ENCODE assay signal across 8 cellular contexts in genomic region chr19:36136975-36137686, GRCh38. TPM values are rescaled to one million over a fixed set of nuclear protein-coding genes. Genes with fewer than 3 reads are reported as not detected.
DNase-seq lines count a peak whose midpoint lies in the region; ATAC-seq, FAIRE-seq and TF ChIP-seq lines count a peak whose summit lies in the region.

No MANE protein-coding gene starts in this region.

- peaks cover 25% of the 10 kb centered on the region for H3K36me3 Mint-ChIP-seq in CD4-positive, alpha-beta T cell (ENCODE audit: low read depth)
- H3K36me3 Mint-ChIP-seq in glutamatergic neuron (ENCODE audit: unreplicated experiment) = peaks cover 4% of the 10 kb centered on the region

- no peaks in the 10 kb centered on the region for H3K27me3 ChIP-seq in CD4-positive, alpha-beta T cell (ENCODE audit: control insufficient read depth, insufficient read depth, low read length)
- H3K27me3 ChIP-seq in ascending aorta = no peaks in the 10 kb centered on the region
- H3K27me3 ChIP-seq in HepG2 (ENCODE audit: control insufficient read depth in 1 of 2, insufficient read depth in 2 of 2, low read length in 2 of 2) = no peaks in the 10 kb centered on the region; a peak in 1 of 5 replicates

- no peaks in the 10 kb centered on the region for H3K9me3 ChIP-seq in CD4-positive, alpha-beta T cell (ENCODE audit: control insufficient read depth, low read length)
- H3K9me3 ChIP-seq in ascending aorta (no peaks in the 10 kb centered on the region), HepG2 (ENCODE audit: low read length) (no peaks in the 10 kb centered on the region)

- no peaks in the 10 kb centered on the region for H3K27me3 Mint-ChIP-seq in CD4-positive, alpha-beta T cell
- H3K27me3 Mint-ChIP-seq in glutamatergic neuron (ENCODE audit: unreplicated experiment) = peaks cover 14% of the 10 kb centered on the region

- DNase-seq in CD4-positive, alpha-beta T cell = no peak
- DNase-seq in LHCN-M2 (ENCODE audit: low read depth) (peak; percentile 85), ascending aorta (ENCODE audit: low spot score in 2 of 2) (peak; percentile 33 to 84), HepG2 (ENCODE audit: low spot score) (no peak), HEK293T (ENCODE audit: extremely low spot score) (no peak), retina (no peak), glutamatergic neuron (no peak)

- H3K4me3 ChIP-seq in ascending aorta = peak overlapping the region in 1 of 2 donors; percentile 33
- peak overlapping the region; percentile 45 to 67 (median 65) for H3K4me3 ChIP-seq in HepG2 (replicated peaks in 1 of 3; ENCODE audit: insufficient read depth in 1 of 3, low read depth in 2 of 3, low read length in 3 of 3)

- TF ChIP-seq CTCF in CD4-positive, alpha-beta T cell (IDR thresholded peaks at IDR 0.05) = no peak
- TF ChIP-seq CTCF in ascending aorta (IDR thresholded peaks at IDR 0.05) = no peak
- no peak for TF ChIP-seq CTCF in HepG2 (CRISPR knock-in tag; IDR thresholded peaks at IDR 0.05)
- no peak for TF ChIP-seq CTCF in glutamatergic neuron (IDR thresholded peaks at IDR 0.05; ENCODE audit: partially characterized antibody, unreplicated experiment)

- no peak for FAIRE-seq in HepG2 (lab: Jason Lieb, UNC)

- no peak for TF ChIP-seq RAD21 in HepG2 (CRISPR knock-in tag; IDR thresholded peaks at IDR 0.05)

- peaks cover 22% of the 10 kb centered on the region for H3K4me1 Mint-ChIP-seq in CD4-positive, alpha-beta T cell (ENCODE audit: low read depth)
- peaks cover 7% of the 10 kb centered on the region for H3K4me1 Mint-ChIP-seq in glutamatergic neuron (ENCODE audit: low read depth, unreplicated experiment)

- peak overlapping the region; percentile 93 for H3K4me2 ChIP-seq in HepG2 (ENCODE audit: low read depth, low read length)

- no TSS peak for BruUV-seq in HepG2 (replicated peaks; lab: Mats Ljungman, UMichigan)

- H4K20me1 ChIP-seq in HepG2 (ENCODE audit: insufficient read depth, low read length) = peaks cover 8% of the 10 kb centered on the region

- H3K9ac ChIP-seq in HepG2 (ENCODE audit: insufficient read depth, low read depth, low read length) = peak overlapping the region; percentile 53

- 56% methylated on average over 12 of the region's 12 CpGs for WGBS in HepG2 (ENCODE audit: low lambda C conversion rate)

- peak overlapping the region; percentile 58 for H3K27ac Mint-ChIP-seq in CD4-positive, alpha-beta T cell
- no peak overlapping the region for H3K27ac Mint-ChIP-seq in glutamatergic neuron (ENCODE audit: unreplicated experiment)

- H2AFZ ChIP-seq in HepG2 (ENCODE audit: low read length) = peak overlapping the region; percentile 39

- POLR2A ChIA-PET in CD4-positive, alpha-beta T cell (lab: Charles Lee) = interaction anchor here (2.6 kb wide), 1 partner anchor 9 kb away, joined by 14 read pairs; no protein-coding TSS in a partner anchor
- POLR2A ChIA-PET in HepG2 (lab: Yijun Ruan, JAX) = interaction anchor here (0.9 to 3.6 kb wide), 3 partner anchors 8 to 22 kb away, joined by 4 to 39 read pairs (median 9); partner anchors contain the start of genes POLR2I and TBCB
- POLR2A ChIA-PET in HEK293T (lab: Yijun Ruan, JAX) = interaction anchor here (0.9 to 3.2 kb wide), 3 partner anchors 9 to 78 kb away, joined by 3 to 23 read pairs (median 5); partner anchors contain the start of genes POLR2I, TBCB, ZNF146 and ZNF565

- no peaks in the 10 kb centered on the region for H3K9me3 Mint-ChIP-seq in CD4-positive, alpha-beta T cell
- peaks cover 7% of the 10 kb centered on the region for H3K9me3 Mint-ChIP-seq in glutamatergic neuron (ENCODE audit: unreplicated experiment)

- peaks cover 16% of the 10 kb centered on the region for H3K79me2 ChIP-seq in HepG2 (ENCODE audit: insufficient read depth, low read length)

- no peak for TF ChIP-seq POLR2A in HepG2 (IDR thresholded peaks at IDR 0.05; ENCODE audit: insufficient read depth in 1 of 2, low read depth in 2 of 2, low read length in 2 of 2)

- ATAC-seq in CD4-positive, alpha-beta T cell (ENCODE audit: poor library complexity) = no peak
- ATAC-seq in HepG2 (no peak), HG03135 (IDR thresholded peaks at IDR 0.05; ENCODE audit: unreplicated experiment) (no peak)

- H3K36me3 ChIP-seq in ascending aorta (peaks cover 3 to 5% of the 10 kb centered on the region in 2 donors), HepG2 (replicated peaks in 1 of 2; ENCODE audit: control insufficient read depth in 1 of 2, insufficient read depth in 2 of 2, low read length in 2 of 2) (no peaks in the 10 kb centered on the region; a peak in 1 of 5 replicates)

- CTCF ChIA-PET in CD4-positive, alpha-beta T cell (lab: Charles Lee) = interaction anchor here (1.4 kb wide), 1 partner anchor 9 kb away, joined by 3 read pairs; no protein-coding TSS in a partner anchor
- CTCF ChIA-PET in HepG2 (lab: Yijun Ruan, JAX; ENCODE audit: low intra/inter-chr PET ratio, low total read pairs) (interaction anchor here (1.1 kb wide), 1 partner anchor 9 kb away, joined by 3 read pairs; no protein-coding TSS in a partner anchor), HEK293T (lab: Yijun Ruan, JAX) (interaction anchor here (0.7 kb wide), 2 partner anchors 9 to 49 kb away, joined by 3 to 5 read pairs; no protein-coding TSS in a partner anchor)

- peak overlapping the region; percentile 72 for H3K4me3 Mint-ChIP-seq in CD4-positive, alpha-beta T cell
- H3K4me3 Mint-ChIP-seq in glutamatergic neuron (ENCODE audit: unreplicated experiment) = no peak overlapping the region

- TF ChIP-seq EP300 in HepG2 (IDR thresholded peaks at IDR 0.05; ENCODE audit: low read depth in 2 of 2, low read length in 2 of 2) (no peak), HepG2 (CRISPR knock-in tag; IDR thresholded peaks at IDR 0.05; ENCODE audit: borderline replicate concordance) (no peak)

- intact Hi-C loops in CD4-positive, alpha-beta T cell (cut with DNase I, micrococcal nuclease) = no loop called here
- intact Hi-C loops in ascending aorta (cut with DNase I) = no loop called here
- intact Hi-C loops in HepG2 (cut with micrococcal nuclease; ENCODE audit: unreplicated experiment) = loop anchor here (1.0 kb wide), 1 partner anchor 9 kb away; no protein-coding TSS in a partner anchor

- H3K4me1 ChIP-seq in ascending aorta (peaks cover 6 to 19% of the 10 kb centered on the region in 2 donors), HepG2 (ENCODE audit: insufficient read depth, low read length) (peaks cover 27% of the 10 kb centered on the region)

- in situ Hi-C loops in HepG2 (cut with HindIII; ENCODE audit: extremely low pct_ligation_motif_present, low pct_unique_long_range_greater_than_20kb) = no loop called here

- no peak overlapping the region for H3K27ac ChIP-seq in CD4-positive, alpha-beta T cell (ENCODE audit: low read depth, low read length)
- H3K27ac ChIP-seq in ascending aorta (peak overlapping the region; percentile 76 to 83), HepG2 (ENCODE audit: extremely low read length, insufficient read depth, low read length) (peak overlapping the region; percentile 28)

RNA-seq across cellular contexts. Expression of gene CAPNS1, which starts 2.7 kb away (rescaled TPM):
- total RNA-seq in CD4-positive, alpha-beta T cell = 100 to 1,000 TPM; 167 to 177 TPM
- total RNA-seq in LHCN-M2 (2014; rRNA removed) (479 and 506 TPM in 2 replicates), ascending aorta (168 TPM), HepG2 (2016; rRNA removed; fragmentation: Illumina TruSeq; extraction: Trizol) (280 and 322 TPM in 2 replicates), glutamatergic neuron (ENCODE audit: unreplicated experiment) (478 TPM)
- 2,058 TPM for polyA plus RNA-seq in LHCN-M2 (2012)
- total RNA-seq in HepG2 (2016; cell fraction: cytosol; rRNA removed; fragmentation: Illumina TruSeq; extraction: Trizol; ENCODE audit: low read depth) = 123 and 145 TPM in 2 replicates
- total RNA-seq in HepG2 (2016; cell fraction: insoluble cytoplasmic fraction; rRNA removed; fragmentation: Illumina TruSeq; extraction: Trizol) = 261 and 342 TPM in 2 replicates
- 152 and 172 TPM in 2 replicates for total RNA-seq in HepG2 (2016; cell fraction: membrane; rRNA removed; fragmentation: Illumina TruSeq; extraction: Trizol)
- total RNA-seq in HepG2 (2016; cell fraction: nucleus; rRNA removed; fragmentation: Illumina TruSeq; extraction: Trizol) = 96.9 and 104 TPM in 2 replicates
- polyA plus RNA-seq in HepG2 (2011; rRNA removed) = 526 and 533 TPM in 2 replicates
- 204 and 262 TPM in 2 replicates for polyA plus RNA-seq in HepG2 (2011; cell fraction: cytosol; rRNA removed)
- polyA plus RNA-seq in HepG2 (2011; cell fraction: nucleus; rRNA removed) = 119 and 132 TPM in 2 replicates
- polyA plus RNA-seq in HepG2 (2012) = 299 and 302 TPM in 2 replicates
- polyA plus RNA-seq in HepG2 (2016; cell fraction: cytosol; fragmentation: Illumina TruSeq; extraction: Trizol; ENCODE audit: low read depth) = 206 and 217 TPM in 2 replicates
- 455 and 533 TPM in 2 replicates for polyA plus RNA-seq in HepG2 (2016; cell fraction: insoluble cytoplasmic fraction; fragmentation: Illumina TruSeq; extraction: Trizol; ENCODE audit: low read depth)
- polyA plus RNA-seq in HepG2 (2016; cell fraction: membrane; fragmentation: Illumina TruSeq; extraction: Trizol; ENCODE audit: low read depth) = 241 and 270 TPM in 2 replicates
- polyA plus RNA-seq in HepG2 (2016; cell fraction: nucleus; fragmentation: Illumina TruSeq; extraction: Trizol; ENCODE audit: insufficient read depth, low read depth) = 326 and 330 TPM in 2 replicates
- polyA minus RNA-seq in HepG2 (2011; rRNA and poly(A)+ RNA removed; ENCODE audit: low replicate concordance) = 458 and 714 TPM in 2 replicates
- 195 and 198 TPM in 2 replicates for polyA minus RNA-seq in HepG2 (2011; cell fraction: cytosol; rRNA and poly(A)+ RNA removed)
- polyA minus RNA-seq in HepG2 (2011; cell fraction: nucleus; rRNA and poly(A)+ RNA removed) = 43.9 and 66.4 TPM in 2 replicates

RNA-seq across cellular contexts. Expression of gene COX7A1, which starts 15.1 kb away (rescaled TPM):
- total RNA-seq in CD4-positive, alpha-beta T cell = not detected
- total RNA-seq in LHCN-M2 (2014; rRNA removed) = not detected in 2 replicates
- not detected for polyA plus RNA-seq in LHCN-M2 (2012)
- 51.2 TPM for total RNA-seq in ascending aorta
- total RNA-seq in HepG2 (2016; rRNA removed; fragmentation: Illumina TruSeq; extraction: Trizol) = not detected in 2 replicates
- total RNA-seq in HepG2 (2016; cell fraction: cytosol; rRNA removed; fragmentation: Illumina TruSeq; extraction: Trizol; ENCODE audit: low read depth) = not detected in 2 replicates
- not detected in 2 replicates for total RNA-seq in HepG2 (2016; cell fraction: insoluble cytoplasmic fraction; rRNA removed; fragmentation: Illumina TruSeq; extraction: Trizol)
- not detected in 2 replicates for total RNA-seq in HepG2 (2016; cell fraction: membrane; rRNA removed; fragmentation: Illumina TruSeq; extraction: Trizol)
- not detected in 2 replicates for total RNA-seq in HepG2 (2016; cell fraction: nucleus; rRNA removed; fragmentation: Illumina TruSeq; extraction: Trizol)
- polyA plus RNA-seq in HepG2 (2011; rRNA removed) = not detected in 2 replicates
- polyA plus RNA-seq in HepG2 (2011; cell fraction: cytosol; rRNA removed) = not detected in 2 replicates
- not detected in 2 replicates for polyA plus RNA-seq in HepG2 (2011; cell fraction: nucleus; rRNA removed)
- not detected in 2 replicates for polyA plus RNA-seq in HepG2 (2012)
- not detected in 2 replicates for polyA plus RNA-seq in HepG2 (2016; cell fraction: cytosol; fragmentation: Illumina TruSeq; extraction: Trizol; ENCODE audit: low read depth)
- not detected in 2 replicates for polyA plus RNA-seq in HepG2 (2016; cell fraction: insoluble cytoplasmic fraction; fragmentation: Illumina TruSeq; extraction: Trizol; ENCODE audit: low read depth)
- polyA plus RNA-seq in HepG2 (2016; cell fraction: membrane; fragmentation: Illumina TruSeq; extraction: Trizol; ENCODE audit: low read depth) = not detected in 2 replicates
- not detected in 2 replicates for polyA plus RNA-seq in HepG2 (2016; cell fraction: nucleus; fragmentation: Illumina TruSeq; extraction: Trizol; ENCODE audit: insufficient read depth, low read depth)
- polyA minus RNA-seq in HepG2 (2011; rRNA and poly(A)+ RNA removed; ENCODE audit: low replicate concordance) = not detected in 2 replicates
- polyA minus RNA-seq in HepG2 (2011; cell fraction: cytosol; rRNA and poly(A)+ RNA removed) = not detected in 2 replicates
- polyA minus RNA-seq in HepG2 (2011; cell fraction: nucleus; rRNA and poly(A)+ RNA removed) = not detected in 2 replicates
- 62.3 TPM for total RNA-seq in glutamatergic neuron (ENCODE audit: unreplicated experiment)

RNA-seq across cellular contexts. Expression of gene TBCB, which starts 21.9 kb away (rescaled TPM):
- 10 to 100 TPM; 67.5 to 68.0 TPM for total RNA-seq in CD4-positive, alpha-beta T cell
- 295 and 302 TPM in 2 replicates for total RNA-seq in LHCN-M2 (2014; rRNA removed)
- polyA plus RNA-seq in LHCN-M2 (2012) = 440 TPM
- 129 TPM for total RNA-seq in ascending aorta
- total RNA-seq in HepG2 (2016; rRNA removed; fragmentation: Illumina TruSeq; extraction: Trizol) = 271 and 302 TPM in 2 replicates
- total RNA-seq in HepG2 (2016; cell fraction: cytosol; rRNA removed; fragmentation: Illumina TruSeq; extraction: Trizol; ENCODE audit: low read depth) = 111 and 137 TPM in 2 replicates
- 287 and 330 TPM in 2 replicates for total RNA-seq in HepG2 (2016; cell fraction: insoluble cytoplasmic fraction; rRNA removed; fragmentation: Illumina TruSeq; extraction: Trizol)
- 147 and 172 TPM in 2 replicates for total RNA-seq in HepG2 (2016; cell fraction: membrane; rRNA removed; fragmentation: Illumina TruSeq; extraction: Trizol)
- 88.1 and 109 TPM in 2 replicates for total RNA-seq in HepG2 (2016; cell fraction: nucleus; rRNA removed; fragmentation: Illumina TruSeq; extraction: Trizol)
- polyA plus RNA-seq in HepG2 (2011; rRNA removed) = 245 and 276 TPM in 2 replicates
- polyA plus RNA-seq in HepG2 (2011; cell fraction: cytosol; rRNA removed) = 268 and 334 TPM in 2 replicates
- 216 and 224 TPM in 2 replicates for polyA plus RNA-seq in HepG2 (2011; cell fraction: nucleus; rRNA removed)
- polyA plus RNA-seq in HepG2 (2012) = 194 and 206 TPM in 2 replicates
- polyA plus RNA-seq in HepG2 (2016; cell fraction: cytosol; fragmentation: Illumina TruSeq; extraction: Trizol; ENCODE audit: low read depth) = 122 and 132 TPM in 2 replicates
- polyA plus RNA-seq in HepG2 (2016; cell fraction: insoluble cytoplasmic fraction; fragmentation: Illumina TruSeq; extraction: Trizol; ENCODE audit: low read depth) = 315 and 344 TPM in 2 replicates
- 131 and 152 TPM in 2 replicates for polyA plus RNA-seq in HepG2 (2016; cell fraction: membrane; fragmentation: Illumina TruSeq; extraction: Trizol; ENCODE audit: low read depth)
- 199 and 208 TPM in 2 replicates for polyA plus RNA-seq in HepG2 (2016; cell fraction: nucleus; fragmentation: Illumina TruSeq; extraction: Trizol; ENCODE audit: insufficient read depth, low read depth)
- polyA minus RNA-seq in HepG2 (2011; rRNA and poly(A)+ RNA removed; ENCODE audit: low replicate concordance) = 123 and 179 TPM in 2 replicates
- 73.9 and 84.3 TPM in 2 replicates for polyA minus RNA-seq in HepG2 (2011; cell fraction: cytosol; rRNA and poly(A)+ RNA removed)
- polyA minus RNA-seq in HepG2 (2011; cell fraction: nucleus; rRNA and poly(A)+ RNA removed) = 23.3 and 34.8 TPM in 2 replicates
- total RNA-seq in glutamatergic neuron (ENCODE audit: unreplicated experiment) = 337 TPM

RNA-seq across cellular contexts. Expression of gene POLR2I, which starts 22.5 kb away (rescaled TPM):
- total RNA-seq in CD4-positive, alpha-beta T cell = 10 to 100 TPM; 29.2 to 31.1 TPM
- total RNA-seq in LHCN-M2 (2014; rRNA removed) (56.0 and 56.1 TPM in 2 replicates), ascending aorta (21.0 TPM), HepG2 (2016; rRNA removed; fragmentation: Illumina TruSeq; extraction: Trizol) (101 and 104 TPM in 2 replicates), glutamatergic neuron (ENCODE audit: unreplicated experiment) (79.2 TPM)
- polyA plus RNA-seq in LHCN-M2 (2012) = 169 TPM
- total RNA-seq in HepG2 (2016; cell fraction: cytosol; rRNA removed; fragmentation: Illumina TruSeq; extraction: Trizol; ENCODE audit: low read depth) = 200 and 257 TPM in 2 replicates
- 89.2 and 111 TPM in 2 replicates for total RNA-seq in HepG2 (2016; cell fraction: insoluble cytoplasmic fraction; rRNA removed; fragmentation: Illumina TruSeq; extraction: Trizol)
- 150 and 193 TPM in 2 replicates for total RNA-seq in HepG2 (2016; cell fraction: membrane; rRNA removed; fragmentation: Illumina TruSeq; extraction: Trizol)
- 28.9 and 41.0 TPM in 2 replicates for total RNA-seq in HepG2 (2016; cell fraction: nucleus; rRNA removed; fragmentation: Illumina TruSeq; extraction: Trizol)
- 40.5 and 41.1 TPM in 2 replicates for polyA plus RNA-seq in HepG2 (2011; rRNA removed)
- polyA plus RNA-seq in HepG2 (2011; cell fraction: cytosol; rRNA removed) = 43.3 and 68.7 TPM in 2 replicates
- 35.8 and 39.5 TPM in 2 replicates for polyA plus RNA-seq in HepG2 (2011; cell fraction: nucleus; rRNA removed)
- 54.5 and 79.4 TPM in 2 replicates for polyA plus RNA-seq in HepG2 (2012)
- 272 and 302 TPM in 2 replicates for polyA plus RNA-seq in HepG2 (2016; cell fraction: cytosol; fragmentation: Illumina TruSeq; extraction: Trizol; ENCODE audit: low read depth)
- polyA plus RNA-seq in HepG2 (2016; cell fraction: insoluble cytoplasmic fraction; fragmentation: Illumina TruSeq; extraction: Trizol; ENCODE audit: low read depth) = 78.5 and 105 TPM in 2 replicates
- polyA plus RNA-seq in HepG2 (2016; cell fraction: membrane; fragmentation: Illumina TruSeq; extraction: Trizol; ENCODE audit: low read depth) = 180 and 196 TPM in 2 replicates
- polyA plus RNA-seq in HepG2 (2016; cell fraction: nucleus; fragmentation: Illumina TruSeq; extraction: Trizol; ENCODE audit: insufficient read depth, low read depth) = 49.3 and 68.2 TPM in 2 replicates
- 92.6 and 139 TPM in 2 replicates for polyA minus RNA-seq in HepG2 (2011; rRNA and poly(A)+ RNA removed; ENCODE audit: low replicate concordance)
- polyA minus RNA-seq in HepG2 (2011; cell fraction: cytosol; rRNA and poly(A)+ RNA removed) = 36.7 and 69.3 TPM in 2 replicates
- 18.0 and 26.0 TPM in 2 replicates for polyA minus RNA-seq in HepG2 (2011; cell fraction: nucleus; rRNA and poly(A)+ RNA removed)

RNA-seq across cellular contexts. Expression of gene OVOL3, which starts 26.2 kb away (rescaled TPM):
- not detected for total RNA-seq in CD4-positive, alpha-beta T cell
- total RNA-seq in LHCN-M2 (2014; rRNA removed) (not detected in 2 replicates), ascending aorta (not detected), HepG2 (2016; rRNA removed; fragmentation: Illumina TruSeq; extraction: Trizol) (not detected in 2 replicates), glutamatergic neuron (ENCODE audit: unreplicated experiment) (not detected)
- not detected for polyA plus RNA-seq in LHCN-M2 (2012)
- not detected in 2 replicates for total RNA-seq in HepG2 (2016; cell fraction: cytosol; rRNA removed; fragmentation: Illumina TruSeq; extraction: Trizol; ENCODE audit: low read depth)
- total RNA-seq in HepG2 (2016; cell fraction: insoluble cytoplasmic fraction; rRNA removed; fragmentation: Illumina TruSeq; extraction: Trizol) = not detected in 2 replicates
- total RNA-seq in HepG2 (2016; cell fraction: membrane; rRNA removed; fragmentation: Illumina TruSeq; extraction: Trizol) = not detected in 2 replicates
- not detected in 2 replicates for total RNA-seq in HepG2 (2016; cell fraction: nucleus; rRNA removed; fragmentation: Illumina TruSeq; extraction: Trizol)
- polyA plus RNA-seq in HepG2 (2011; rRNA removed) = not detected in 2 replicates
- polyA plus RNA-seq in HepG2 (2011; cell fraction: cytosol; rRNA removed) = 0.09 TPM in 1 of 2 replicates, not detected in the other
- polyA plus RNA-seq in HepG2 (2011; cell fraction: nucleus; rRNA removed) = not detected in 2 replicates
- polyA plus RNA-seq in HepG2 (2012) = not detected in 2 replicates
- polyA plus RNA-seq in HepG2 (2016; cell fraction: cytosol; fragmentation: Illumina TruSeq; extraction: Trizol; ENCODE audit: low read depth) = not detected in 2 replicates
- polyA plus RNA-seq in HepG2 (2016; cell fraction: insoluble cytoplasmic fraction; fragmentation: Illumina TruSeq; extraction: Trizol; ENCODE audit: low read depth) = not detected in 2 replicates
- not detected in 2 replicates for polyA plus RNA-seq in HepG2 (2016; cell fraction: membrane; fragmentation: Illumina TruSeq; extraction: Trizol; ENCODE audit: low read depth)
- not detected in 2 replicates for polyA plus RNA-seq in HepG2 (2016; cell fraction: nucleus; fragmentation: Illumina TruSeq; extraction: Trizol; ENCODE audit: insufficient read depth, low read depth)
- polyA minus RNA-seq in HepG2 (2011; rRNA and poly(A)+ RNA removed; ENCODE audit: low replicate concordance) = not detected in 2 replicates
- polyA minus RNA-seq in HepG2 (2011; cell fraction: cytosol; rRNA and poly(A)+ RNA removed) = not detected in 2 replicates
- polyA minus RNA-seq in HepG2 (2011; cell fraction: nucleus; rRNA and poly(A)+ RNA removed) = not detected in 2 replicates

Comparison
In these comparisons a context has a peak if more than half of its experiments do, and no peak if none do; other contexts are left out.
1. DNase-seq: peak in LHCN-M2 (single experiment) and ascending aorta (2 of 2); none in CD4-positive, alpha-beta T cell (0 of 10), HepG2 (single experiment), HEK293T (single experiment), retina (single experiment) and glutamatergic neuron (single experiment).
2. RNA of gene COX7A1, which starts 15.1 kb away (total RNA-seq): 62.3 TPM in glutamatergic neuron (single experiment) and 51.2 TPM in ascending aorta (single experiment); not detected in CD4-positive, alpha-beta T cell, not detected in LHCN-M2 and not detected in HepG2; every median in the first group is over 10 times any median in the second.